8 cellular contexts compared by ENCODE assay signal in genomic region chr10:62815373-62816111, GRCh38. TPM values are rescaled to one million over a fixed set of nuclear protein-coding genes. Genes with fewer than 3 reads are reported as not detected.
DNase-seq lines count a peak whose midpoint lies in the region; ATAC-seq and TF ChIP-seq lines count a peak whose summit lies in the region.

No MANE protein-coding gene starts in this region.

- no peak for TF ChIP-seq CTCF in GM12864 (IDR thresholded peaks at IDR 0.05; ENCODE audit: low read depth, low read length, missing control alignments)
- no peak for TF ChIP-seq CTCF in epithelial cell of proximal tubule (conservative IDR thresholded peaks at IDR 0.05; ENCODE audit: low read depth, low read length)

- peak overlapping the region; percentile 89 to 100 (median 98) for H3K4me3 Mint-ChIP-seq in naive thymus-derived CD4-positive, alpha-beta T cell

- H3K4me3 ChIP-seq in GM12864 (ENCODE audit: low read depth, low read length) (peak overlapping the region; percentile 83), epithelial cell of proximal tubule (ENCODE audit: low read depth, low read length) (peak overlapping the region; percentile 63), aorta (ENCODE audit: low read length in 2 of 2) (peak overlapping the region; percentile 4 to 51)
- peak overlapping the region; percentile 69 for H3K4me3 ChIP-seq in naive thymus-derived CD4-positive, alpha-beta T cell (ENCODE audit: low read length)

- H3K27me3 Mint-ChIP-seq in naive thymus-derived CD4-positive, alpha-beta T cell, result peaks cover 20 to 64% (median 24%) of the 10 kb centered on the region in 5 donors

- H3K36me3 ChIP-seq in naive thymus-derived CD4-positive, alpha-beta T cell (ENCODE audit: control insufficient read depth in 2 of 3, insufficient read depth in 3 of 3, low read length in 3 of 3), result no peaks in the 10 kb centered on the region
- no peaks in the 10 kb centered on the region for H3K36me3 ChIP-seq in aorta (ENCODE audit: control insufficient read depth in 1 of 2, insufficient read depth in 2 of 2, low read length in 1 of 2)

- peak overlapping the region; percentile 76 for H3K27ac ChIP-seq in naive thymus-derived CD4-positive, alpha-beta T cell (ENCODE audit: low read depth, low read length)
- H3K27ac ChIP-seq in aorta (ENCODE audit: low read depth in 1 of 2, low read length in 2 of 2), result no peak overlapping the region

- no peak for ATAC-seq in naive thymus-derived CD4-positive, alpha-beta T cell
- ATAC-seq in aorta (ENCODE audit: low FRiP score), result no peak

- H3K36me3 Mint-ChIP-seq in naive thymus-derived CD4-positive, alpha-beta T cell, result peaks cover 0 to 19% (median 0%) of the 10 kb centered on the region in 5 donors

- CTCF ChIA-PET in naive thymus-derived CD4-positive, alpha-beta T cell (lab: Charles Lee), result interaction anchor here (0.7 to 3.9 kb wide), 6 partner anchors 12 to 287 kb away, joined by 3 to 21 read pairs (median 7); partner anchors contain the start of gene ADO

- no peaks in the 10 kb centered on the region for H3K9me3 ChIP-seq in naive thymus-derived CD4-positive, alpha-beta T cell (ENCODE audit: control insufficient read depth in 2 of 3, low read length in 3 of 3)
- no peaks in the 10 kb centered on the region for H3K9me3 ChIP-seq in aorta (ENCODE audit: control insufficient read depth, low read length)

- H3K4me1 Mint-ChIP-seq in naive thymus-derived CD4-positive, alpha-beta T cell, result peaks cover 40 to 68% (median 58%) of the 10 kb centered on the region in 7 donors

- WGBS in aorta, 2 donors, result 1% methylated on average over 58 to 61 of the region's 61 CpGs

- H3K9me3 Mint-ChIP-seq in naive thymus-derived CD4-positive, alpha-beta T cell, result peaks cover 0 to 2% (median 0%) of the 10 kb centered on the region in 11 donors

- peaks cover 3 to 7% of the 10 kb centered on the region in 2 donors for H3K27me3 ChIP-seq in naive thymus-derived CD4-positive, alpha-beta T cell (ENCODE audit: control insufficient read depth in 2 of 2, insufficient read depth in 2 of 2, low read length in 2 of 2)
- H3K27me3 ChIP-seq in aorta (ENCODE audit: control insufficient read depth in 1 of 2, insufficient read depth in 2 of 2, low read length in 1 of 2), result no peaks in the 10 kb centered on the region

- peak overlapping the region; percentile 86 to 99 (median 94) for H3K27ac Mint-ChIP-seq in naive thymus-derived CD4-positive, alpha-beta T cell

- peaks cover 17 to 23% of the 10 kb centered on the region in 2 donors for H3K4me1 ChIP-seq in naive thymus-derived CD4-positive, alpha-beta T cell (ENCODE audit: control insufficient read depth in 2 of 2, insufficient read depth in 2 of 2, low read length in 2 of 2)
- no peaks in the 10 kb centered on the region for H3K4me1 ChIP-seq in aorta (ENCODE audit: control insufficient read depth in 1 of 2, insufficient read depth in 2 of 2, low read length in 2 of 2)

- DNase-seq in GM12864 (ENCODE audit: low read depth), result no peak
- DNase-seq in activated CD4-positive, alpha-beta T cell treated with anti-CD3 and anti-CD28 coated beads for 1 hour, result peak; percentile 45
- DNase-seq in epithelial cell of proximal tubule (ENCODE audit: low read depth), result no peak
- peak in 8 of 9 donors; percentile 10 to 52 (median 30) for DNase-seq in naive thymus-derived CD4-positive, alpha-beta T cell
- DNase-seq in aorta, result peak in 1 of 2 donors; percentile 79
- no peak for DNase-seq in Ammon's horn (ENCODE audit: low spot score)
- DNase-seq in NCI-H2107 (lab: John Stamatoyannopoulos, UW), result no peak
- no peak for DNase-seq in epidermal melanocyte (ENCODE audit: insufficient read length, low spot score)

- POLR2A ChIA-PET in naive thymus-derived CD4-positive, alpha-beta T cell (lab: Charles Lee), result interaction anchor here (0.5 to 5.8 kb wide), 6 partner anchors 11 to 1065 kb away, joined by 3 to 80 read pairs (median 10); partner anchors contain the start of genes ADO and NRBF2

- intact Hi-C loops in naive thymus-derived CD4-positive, alpha-beta T cell (cut with micrococcal nuclease), result loop anchor here (1.0 to 10.0 kb wide), 27 partner anchors 11 to 947 kb away; partner anchors contain the start of genes ADO (in 2 of the 2), NRBF2 (in 2 of the 2) and RTKN2 (in 2 of the 2)
- intact Hi-C loops in aorta (cut with DNase I), result loop anchor here (5.0 to 10.0 kb wide), 6 partner anchors 319 to 909 kb away; partner anchors contain the start of gene NRBF2 (in 1 of the 2)

RNA-seq across cellular contexts. Expression of gene EGR2, which starts 0.6 kb away (rescaled TPM):
- total RNA-seq in epithelial cell of proximal tubule (0.06 TPM in 1 of 2 replicates, not detected in the other), aorta (10 to 100 TPM; 11.4 to 23.0 TPM)
- 10 to 100 TPM in 2 of 5 experiments, 1 to 10 TPM in 1, under 1 TPM in 2; 0.46 to 14.2 (median 2.7) TPM for total RNA-seq in naive thymus-derived CD4-positive, alpha-beta T cell
- polyA plus RNA-seq in naive thymus-derived CD4-positive, alpha-beta T cell, result under 1 TPM in 1 of 2 donors, not detected in 1; 0.15 TPM
- polyA plus RNA-seq in aorta, result 1 to 10 TPM; 1.1 to 1.3 TPM

RNA-seq across cellular contexts. Expression of gene ADO, which starts 11.0 kb away (rescaled TPM):
- 19.8 and 22.8 TPM in 2 replicates for total RNA-seq in epithelial cell of proximal tubule
- total RNA-seq in naive thymus-derived CD4-positive, alpha-beta T cell, result 10 to 100 TPM in 4 of 5 experiments, 1 to 10 TPM in 1; 9.8 to 21.3 (median 15.6) TPM
- 1 to 10 TPM; 2.0 to 2.3 TPM for polyA plus RNA-seq in naive thymus-derived CD4-positive, alpha-beta T cell
- total RNA-seq in aorta, result 10 to 100 TPM; 13.2 to 15.3 TPM
- 1 to 10 TPM; 7.5 to 9.1 TPM for polyA plus RNA-seq in aorta

Comparison
In these comparisons a context has a peak if more than half of its experiments do, and no peak if none do; other contexts are left out.
1. DNase-seq: peak in activated CD4-positive, alpha-beta T cell treated with anti-CD3 and anti-CD28 coated beads for 1 hour (single experiment) and naive thymus-derived CD4-positive, alpha-beta T cell (8 of 9); none in GM12864 (single experiment), epithelial cell of proximal tubule (single experiment), Ammon's horn (single experiment), NCI-H2107 (single experiment) and epidermal melanocyte (single experiment).
2. H3K4me3 ChIP-seq: peak in every context shown above with its lines; median percentile 83 in GM12864; 69 in naive thymus-derived CD4-positive, alpha-beta T cell; 63 in epithelial cell of proximal tubule; 28 in aorta.